Comparison of ENCODE assay signal across 8 cellular contexts in the genomic region with DNA sequence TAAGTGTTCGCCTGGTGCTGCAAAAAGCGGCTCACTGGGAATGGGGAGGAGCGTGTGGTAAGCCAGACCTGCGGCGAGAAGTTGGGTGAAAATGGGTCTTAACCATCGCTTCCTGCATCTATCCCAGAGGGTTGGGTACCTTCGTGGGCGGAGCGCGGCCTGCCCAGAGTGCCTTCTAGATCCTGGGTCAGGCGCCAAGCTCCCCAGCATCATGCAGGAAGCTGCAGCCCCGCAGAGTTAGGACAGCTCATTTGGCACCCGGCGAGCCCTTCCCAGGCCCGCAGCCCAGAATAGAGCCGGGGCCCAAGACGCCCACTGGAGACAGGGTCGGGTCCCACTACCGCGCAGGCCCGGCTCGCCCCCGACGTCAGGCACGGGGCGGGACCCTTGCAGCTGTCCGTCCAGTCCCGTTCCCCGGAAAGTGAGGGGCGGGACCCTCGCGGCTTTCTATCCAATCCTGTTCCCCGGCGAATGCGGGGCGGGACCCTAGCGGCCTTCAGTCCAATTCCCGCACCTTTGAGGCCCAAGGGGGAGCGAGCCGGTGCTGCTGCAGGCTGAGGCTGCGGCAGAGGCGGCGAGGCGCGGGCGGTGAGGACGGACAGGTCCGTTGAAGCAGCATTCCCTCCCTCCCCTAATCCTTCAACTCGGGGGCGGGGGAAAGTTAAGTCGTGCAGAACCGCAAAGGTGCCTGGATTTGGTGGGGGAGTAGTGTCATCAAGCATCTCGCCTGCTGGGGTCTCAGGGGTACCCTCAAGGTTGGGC. TPM values are rescaled to one million over a fixed set of nuclear protein-coding genes. Genes with fewer than 3 reads are reported as not detected.
DNase-seq lines count a peak whose midpoint lies in the region; ATAC-seq lines count a peak whose summit lies in the region.

A gene with protein sequence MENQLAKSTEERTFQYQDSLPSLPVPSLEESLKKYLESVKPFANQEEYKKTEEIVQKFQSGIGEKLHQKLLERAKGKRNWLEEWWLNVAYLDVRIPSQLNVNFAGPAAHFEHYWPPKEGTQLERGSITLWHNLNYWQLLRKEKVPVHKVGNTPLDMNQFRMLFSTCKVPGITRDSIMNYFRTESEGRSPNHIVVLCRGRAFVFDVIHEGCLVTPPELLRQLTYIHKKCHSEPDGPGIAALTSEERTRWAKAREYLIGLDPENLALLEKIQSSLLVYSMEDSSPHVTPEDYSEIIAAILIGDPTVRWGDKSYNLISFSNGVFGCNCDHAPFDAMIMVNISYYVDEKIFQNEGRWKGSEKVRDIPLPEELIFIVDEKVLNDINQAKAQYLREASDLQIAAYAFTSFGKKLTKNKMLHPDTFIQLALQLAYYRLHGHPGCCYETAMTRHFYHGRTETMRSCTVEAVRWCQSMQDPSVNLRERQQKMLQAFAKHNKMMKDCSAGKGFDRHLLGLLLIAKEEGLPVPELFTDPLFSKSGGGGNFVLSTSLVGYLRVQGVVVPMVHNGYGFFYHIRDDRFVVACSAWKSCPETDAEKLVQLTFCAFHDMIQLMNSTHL (plus strand): TSS at position 499 of the 762 bp plus-strand sequence. CDS start 3,405 bp downstream, outside the sequence.

- peak within 1 kb of the TSS; percentile 95 for H3K27ac Mint-ChIP-seq in activated CD4-positive, alpha-beta T cell treated with anti-CD3 and anti-CD28 coated beads, Interleukin-2, amount 10 ng/mL, durations not matched to agents 7 days and 5 days

- H3K9ac ChIP-seq in BLaER1: peak within 1 kb of the TSS; percentile 77

- H3K9me3 Mint-ChIP-seq in activated CD4-positive, alpha-beta T cell treated with anti-CD3 and anti-CD28 coated beads, Interleukin-2, amount 10 ng/mL, durations not matched to agents 7 days and 5 days: no peaks in the 10 kb centered on the region

- H3K4me2 ChIP-seq in BLaER1: peak within 1 kb of the TSS; percentile 86

- no peaks in the 10 kb centered on the region for H3K27me3 Mint-ChIP-seq in activated CD4-positive, alpha-beta T cell treated with anti-CD3 and anti-CD28 coated beads, Interleukin-2, amount 10 ng/mL, durations not matched to agents 7 days and 5 days

- POLR2A ChIA-PET in activated CD4-positive, alpha-beta T cell treated with anti-CD3 and anti-CD28 coated beads, Interleukin-2, amount 10 ng/mL, durations not matched to agents 7 days and 5 days (lab: Charles Lee): interaction anchor here (0.5 to 1.0 kb wide), 3 partner anchors 21 to 561 kb away, joined by 3 to 5 read pairs (median 4); no protein-coding TSS in a partner anchor

- CTCF ChIA-PET in activated CD4-positive, alpha-beta T cell treated with anti-CD3 and anti-CD28 coated beads, Interleukin-2, amount 10 ng/mL, durations not matched to agents 7 days and 5 days (lab: Charles Lee): interaction anchor here (1.1 to 1.5 kb wide), 3 partner anchors 19 to 531 kb away, joined by 3 to 4 read pairs (median 3); a partner anchor contains a TSS

- peak within 1 kb of the TSS; percentile 68 for H3K27ac ChIP-seq in BLaER1

- H3K27me3 ChIP-seq in BLaER1: peaks cover 10% of the 10 kb centered on the region; the same call in 1 of the 2 replicates

- peaks cover 55% of the 10 kb centered on the region for H3K4me1 Mint-ChIP-seq in activated CD4-positive, alpha-beta T cell treated with anti-CD3 and anti-CD28 coated beads, Interleukin-2, amount 10 ng/mL, durations not matched to agents 7 days and 5 days

- no peaks in the 10 kb centered on the region for H4K20me1 ChIP-seq in BLaER1

- DNase-seq in GM19240 (ENCODE audit: insufficient read length, low spot score): peak; percentile 67
- DNase-seq in NCI-H524 treated with DMSO at 0.1 percent for 48 hours (lab: John Stamatoyannopoulos, UW): peak; percentile 64
- peak; percentile 96 for DNase-seq in activated CD4-positive, alpha-beta T cell treated with anti-CD3 and anti-CD28 coated beads, Interleukin-2, amount 10 ng/mL, durations not matched to agents 7 days and 5 days
- DNase-seq in dedifferentiated amniotic fluid mesenchymal stem cell (ENCODE audit: extremely low spot score): peak; percentile 93
- DNase-seq in left lobe of liver (ENCODE audit: low spot score): peak; percentile 98
- peak; percentile 96 to 97 for DNase-seq in stimulated activated CD4-positive, alpha-beta T cell treated with anti-CD3 and anti-CD28 coated beads, Interleukin-2, amount 100 ng/mL, for 24 hours

- peaks cover 30% of the 10 kb centered on the region for H3K36me3 ChIP-seq in BLaER1

- H3K9me3 ChIP-seq in BLaER1: peaks cover 3% of the 10 kb centered on the region; the same call in 1 of the 2 replicates

- peaks cover 20% of the 10 kb centered on the region for H3K4me1 ChIP-seq in BLaER1

- H3K36me3 Mint-ChIP-seq in activated CD4-positive, alpha-beta T cell treated with anti-CD3 and anti-CD28 coated beads, Interleukin-2, amount 10 ng/mL, durations not matched to agents 7 days and 5 days (ENCODE audit: low read depth): peaks cover 43% of the 10 kb centered on the region

- peak; percentile 97 for ATAC-seq in HG03460 (IDR thresholded peaks at IDR 0.05; ENCODE audit: unreplicated experiment)
- peak; percentile 97 for ATAC-seq in left lobe of liver

- H3K4me3 ChIP-seq in BLaER1: peak within 1 kb of the TSS; percentile 76

- peak within 1 kb of the TSS; percentile 85 for H3K4me3 Mint-ChIP-seq in activated CD4-positive, alpha-beta T cell treated with anti-CD3 and anti-CD28 coated beads, Interleukin-2, amount 10 ng/mL, durations not matched to agents 7 days and 5 days

RNA-seq across cellular contexts. Expression of the gene that starts here (rescaled TPM):
- 10 to 100 TPM; 12.9 to 14.2 TPM for total RNA-seq in activated CD4-positive, alpha-beta T cell treated with anti-CD3 and anti-CD28 coated beads, Interleukin-2, amount 10 ng/mL, durations not matched to agents 7 days and 5 days
- total RNA-seq in left lobe of liver: 14.0 TPM

Comparison
In these comparisons a context has a peak if more than half of its experiments do, and no peak if none do; other contexts are left out.
1. Peak in every context shown above with its lines: DNase-seq, ATAC-seq, H3K4me3 ChIP-seq and H3K27ac ChIP-seq.